ENCODE assay signal across 19 cellular contexts in the genomic region with DNA sequence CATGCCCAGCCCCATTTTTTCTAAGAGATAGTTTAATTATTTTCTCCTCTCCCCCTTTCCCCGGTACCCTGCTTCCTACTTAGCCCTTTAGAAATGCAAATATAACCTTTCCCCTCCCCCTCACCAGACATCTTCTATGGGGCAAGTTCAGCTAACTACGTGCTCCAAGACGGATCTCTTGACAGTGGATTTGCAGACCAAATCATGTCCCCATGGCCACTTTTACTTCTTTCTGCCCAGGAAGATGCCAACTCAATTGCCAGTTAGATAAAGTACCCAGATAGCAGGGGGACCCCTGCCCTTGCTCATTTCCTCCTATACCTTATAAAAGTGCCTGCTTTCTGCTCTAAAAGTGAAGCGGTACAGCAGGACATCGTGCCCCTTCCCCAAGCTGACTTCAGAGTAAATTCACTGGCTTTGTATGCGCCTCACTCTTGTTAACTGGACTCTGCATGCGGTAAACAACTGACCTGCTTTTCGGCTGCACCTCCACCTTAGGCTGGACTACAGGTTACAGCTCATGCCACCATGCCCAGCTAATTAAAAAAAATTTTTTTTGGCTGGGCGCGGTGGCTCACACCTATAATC. TPM values are rescaled to one million over a fixed set of nuclear protein-coding genes. Genes with fewer than 3 reads are reported as not detected.
DNase-seq lines count a peak whose midpoint lies in the region; ATAC-seq and TF ChIP-seq lines count a peak whose summit lies in the region.
"Had no signal": no experiment of that assay in that cellular context is flagged by ENCODE, and none has a peak within 500 bp of the region (broad histone marks: within the 10 kb centered on the region; RNA-seq: fewer than 3 reads in every experiment).

No MANE protein-coding gene starts in this region.

- H3K4me1 ChIP-seq in ES-I3 (ENCODE audit: insufficient read depth, low read length) (no peaks in the 10 kb centered on the region; the same call in 1 of the 2 replicates), NT2/D1 (ENCODE audit: insufficient read depth, insufficient read length) (peaks cover 3% of the 10 kb centered on the region), upper lobe of right lung (no peaks in the 10 kb centered on the region)

- intact Hi-C loops in upper lobe of right lung (cut with DNase I) = no loop called here

- peak; percentile 61 for DNase-seq in NT2/D1 (ENCODE audit: low read depth, low spot score)
- peak; percentile 51 for DNase-seq in iPS DF 4.7 (ENCODE audit: extremely low read depth, low spot score)
- peak; percentile 24 for DNase-seq in mesenteric fat pad (ENCODE audit: low spot score)
- no peak for DNase-seq in upper lobe of right lung
- no peak for DNase-seq in DMS53 (lab: John Stamatoyannopoulos, UW)
- DNase-seq in activated CD4-positive, alpha-beta T cell treated with anti-CD3 and anti-CD28 coated beads, Interleukin-2, amount 50 U/mL, for 1 hour = no peak
- DNase-seq: 8988T, GF-D8, IMR-90, NCI-H1048, NCI-H2081, NCI-H510A, NCI-H748 treated with DMSO at 0.1 percent for 48 hours, OCI-M1, SHP77 had no signal

- H3K27ac ChIP-seq in upper lobe of right lung = no peak overlapping the region
- H3K27ac ChIP-seq: SK-N-MC had no signal

- H3K4me3 ChIP-seq in NT2/D1 (ENCODE audit: insufficient read length, low read depth) (no peak overlapping the region), upper lobe of right lung (no peak overlapping the region)
- H3K4me3 ChIP-seq: GM12878, SK-N-MC had no signal

- H3K9ac ChIP-seq in ES-I3 (ENCODE audit: low read depth, low read length) (peak overlapping the region; percentile 26), NT2/D1 (ENCODE audit: insufficient read length, low read depth) (peak overlapping the region; percentile 56)

- H3K36me3 ChIP-seq in ES-I3 (ENCODE audit: insufficient read depth, low read length) (no peaks in the 10 kb centered on the region), NT2/D1 (ENCODE audit: insufficient read depth, insufficient read length, low read length) (peaks cover 24% of the 10 kb centered on the region), upper lobe of right lung (no peaks in the 10 kb centered on the region)

- no peaks in the 10 kb centered on the region for H3K27me3 ChIP-seq in NT2/D1 (ENCODE audit: insufficient read depth, insufficient read length)
- H3K27me3 ChIP-seq in upper lobe of right lung = no peaks in the 10 kb centered on the region

- no peak for TF ChIP-seq CTCF in upper lobe of right lung (IDR thresholded peaks at IDR 0.05)

- ATAC-seq in HG02840 (IDR thresholded peaks at IDR 0.05; ENCODE audit: low FRiP score, unreplicated experiment) (no peak), upper lobe of right lung (no peak)
- ATAC-seq: GM12878 had no signal

- no peaks in the 10 kb centered on the region for H3K9me3 ChIP-seq in ES-I3 (ENCODE audit: control insufficient read depth, insufficient read depth, low read length)
- no peaks in the 10 kb centered on the region for H3K9me3 ChIP-seq in NT2/D1 (ENCODE audit: insufficient read depth, low read length)
- H3K9me3 ChIP-seq in upper lobe of right lung = no peaks in the 10 kb centered on the region

RNA-seq across cellular contexts. Expression of a gene that starts 7.4 kb away (rescaled TPM):
- total RNA-seq in mesenteric fat pad (42.4 TPM), upper lobe of right lung (37.6 TPM)

Comparison
In these comparisons a context has a peak if more than half of its experiments do, and no peak if none do; other contexts are left out.
1. DNase-seq: peak in NT2/D1 (single experiment), iPS DF 4.7 (single experiment) and mesenteric fat pad (single experiment); none in upper lobe of right lung (single experiment), DMS53 (single experiment) and activated CD4-positive, alpha-beta T cell treated with anti-CD3 and anti-CD28 coated beads, Interleukin-2, amount 50 U/mL, for 1 hour (single experiment).